Comparison of ENCODE assay signal across 16 cellular contexts in the genomic region with DNA sequence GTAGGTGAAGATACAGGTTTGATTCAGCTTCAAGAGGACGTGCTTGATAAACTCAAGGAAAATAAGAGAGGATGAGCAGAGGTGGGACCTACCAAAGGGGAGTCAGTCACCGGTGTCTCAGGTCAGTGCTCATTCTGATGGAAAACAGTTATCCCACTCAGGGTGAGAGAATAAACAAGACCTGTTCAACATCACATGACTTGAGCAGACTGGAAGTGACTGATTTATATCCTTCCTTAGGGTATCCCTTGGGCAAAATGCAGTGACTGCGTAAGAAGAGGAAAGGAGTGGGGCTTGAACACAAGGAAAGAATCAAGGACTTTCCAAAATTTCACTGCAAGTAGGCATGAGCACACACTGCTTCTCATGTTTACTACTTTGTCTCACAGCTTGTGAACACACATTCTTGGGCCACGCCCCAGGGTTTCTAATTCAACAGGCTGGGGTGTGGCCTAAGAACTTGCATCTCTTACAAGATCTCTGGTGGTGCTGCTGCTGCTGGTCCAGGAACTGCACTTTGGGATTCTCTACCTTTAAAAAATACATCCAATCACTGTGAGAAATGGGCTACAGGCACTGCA. TPM values are rescaled to one million over a fixed set of nuclear protein-coding genes. Genes with fewer than 3 reads are reported as not detected.
DNase-seq lines count a peak whose midpoint lies in the region; ATAC-seq, FAIRE-seq and TF ChIP-seq lines count a peak whose summit lies in the region.
"Had no signal": no experiment of that assay in that cellular context is flagged by ENCODE, and none has a peak within 500 bp of the region (broad histone marks: within the 10 kb centered on the region; RNA-seq: fewer than 3 reads in every experiment).

No MANE protein-coding gene starts in this region.

- ATAC-seq in K562 (peak; percentile 85), left colon (peak; percentile 36)
- ATAC-seq: stimulated activated naive CD8-positive, alpha-beta T cell treated with anti-CD3 and anti-CD28 coated beads, Interleukin-15, Interleukin-2, amounts not matched to agents 100 U/mL and 50 U/mL, for 24 hours had no signal

- CTCF ChIA-PET in K562 (lab: Yijun Ruan, JAX; ENCODE audit: low intra/inter-chr PET ratio) = no interaction called here

- no TSS peak for BruUV-seq in K562 (replicated peaks; lab: Mats Ljungman, UMichigan)

- no peaks in the 10 kb centered on the region for H3K36me3 ChIP-seq in K562 (ENCODE audit: control insufficient read depth, insufficient read depth, low read length)
- no peaks in the 10 kb centered on the region for H3K36me3 ChIP-seq in vagina

- FAIRE-seq in K562 (lab: Jason Lieb, UNC) = no peak
- FAIRE-seq: A204.1 had no signal

- H3K27me3 ChIP-seq in K562 (ENCODE audit: control insufficient read depth in 2 of 2, insufficient read depth in 2 of 2, low read length in 2 of 2) = no peaks in the 10 kb centered on the region
- H3K27me3 ChIP-seq in vagina = no peaks in the 10 kb centered on the region

- no peaks in the 10 kb centered on the region for H3K79me2 ChIP-seq in K562 (ENCODE audit: control insufficient read depth, insufficient read depth, low read length)

- H3K4me3 ChIP-seq in K562 (no peak overlapping the region), vagina (no peak overlapping the region)

- H3K4me2 ChIP-seq in K562 (ENCODE audit: insufficient read depth, low read length) = no peak overlapping the region

- TF ChIP-seq EP300 in K562 (IDR thresholded peaks at IDR 0.05; ENCODE audit: low read length) = no peak

- peak; percentile 29 for DNase-seq in SIG-M5 treated with dmso at 0.1 percent for 504 hours (lab: John Stamatoyannopoulos, UW; ENCODE audit: unreplicated experiment)
- DNase-seq in SIG-M5 (lab: John Stamatoyannopoulos, UW) = no peak
- peak; percentile 15 to 44 (median 17) for DNase-seq in K562 (ENCODE audit: extremely low read depth in 1 of 4, low spot score in 3 of 4)
- no peak for DNase-seq in left colon
- peak in 1 of 2 donors; percentile 79 for DNase-seq in vagina (ENCODE audit: extremely low spot score in 2 of 2)
- no peak for DNase-seq in NCI-H187 treated with DMSO at 0.1 percent for 48 hours (lab: John Stamatoyannopoulos, UW)
- no peak for DNase-seq in activated effector memory CD4-positive, alpha-beta T cell treated with anti-CD3 and anti-CD28 coated beads, Interleukin-2, amount 50 U/mL, for 16 hours
- DNase-seq in globus pallidus (ENCODE audit: low spot score) = no peak
- DNase-seq: activated naive CD4-positive, alpha-beta T cell treated with anti-CD3 and anti-CD28 coated beads for 36 hours; COR-L47; hippocampal formation; stimulated activated naive CD8-positive, alpha-beta T cell treated with anti-CD3 and anti-CD28 coated beads, Interleukin-15, Interleukin-2, amounts not matched to agents 100 U/mL and 50 U/mL, for 24 hours had no signal

- H3K4me1 ChIP-seq in K562 (replicated peaks in 1 of 2; ENCODE audit: control insufficient read depth in 2 of 2, insufficient read depth in 2 of 2, low read length in 2 of 2) (peaks cover 0 to 19% of the 10 kb centered on the region in 2 experiments; a peak in 2 of 5 replicates), vagina (peaks cover 33% of the 10 kb centered on the region)

- no peaks in the 10 kb centered on the region for H3K9me3 ChIP-seq in K562 (replicated peaks; ENCODE audit: control insufficient read depth, insufficient read depth, low read depth, low read length)
- no peaks in the 10 kb centered on the region for H3K9me3 ChIP-seq in vagina

- TF ChIP-seq RAD21 in K562 (CRISPR knock-in tag; conservative IDR thresholded peaks at IDR 0.05 in 1 of 2, IDR thresholded peaks at IDR 0.05 in 1 of 2) = no peak

- TF ChIP-seq CTCF in K562 (IDR thresholded peaks at IDR 0.05 in 2 of 3, conservative IDR thresholded peaks at IDR 0.05 in 1 of 3; ENCODE audit: insufficient read depth in 2 of 3, low read depth in 1 of 3, low read length in 3 of 3) = no peak
- TF ChIP-seq CTCF in vagina (IDR thresholded peaks at IDR 0.05) = no peak

- intact Hi-C loops in K562 (cut with micrococcal nuclease) (no loop called here), left colon (cut with DNase I, micrococcal nuclease) (loop anchor here in 1 of 2 donors (10.0 kb wide), 1 partner anchor 271 kb away; a partner anchor contains a TSS), vagina (cut with DNase I) (no loop called here)

- in situ Hi-C loops in K562 (cut with MboI) = no loop called here

- H3K9me1 ChIP-seq in K562 (ENCODE audit: control insufficient read depth, insufficient read depth, low read length) = no peaks in the 10 kb centered on the region

- no peak overlapping the region for H3K27ac ChIP-seq in K562 (ENCODE audit: extremely low read depth, low read depth, low read length)
- peak overlapping the region; percentile 56 for H3K27ac ChIP-seq in vagina

- 7% methylated on average over 3 of the region's 4 CpGs for WGBS in K562 (ENCODE audit: insufficient coverage, low coverage, missing lambda C conversion rate)

- no peak overlapping the region for H2AFZ ChIP-seq in K562 (ENCODE audit: low read depth, low read length)

- no peaks in the 10 kb centered on the region for H4K20me1 ChIP-seq in K562 (replicated peaks; ENCODE audit: control insufficient read depth, insufficient read depth, low read length)

- H3K9ac ChIP-seq in K562 (ENCODE audit: insufficient read depth in 1 of 2, low read depth in 2 of 2, low read length in 2 of 2) = no peak overlapping the region

- TF ChIP-seq POLR2A in K562 (conservative IDR thresholded peaks at IDR 0.05) (no peak), vagina (IDR thresholded peaks at IDR 0.05) (no peak)

- POLR2A ChIA-PET in K562 (lab: Yijun Ruan, JAX) = interaction anchor here (0.6 to 2.2 kb wide), 2 partner anchors 11 to 17 kb away, joined by 3 to 11 read pairs; a partner anchor contains a TSS

RNA-seq across cellular contexts. Expression of a gene that starts 11.6 kb away (rescaled TPM):
- 9.8 and 40.0 TPM in 2 replicates for total RNA-seq in K562 (2011; cell fraction: chromatin; rRNA removed; ENCODE audit: low replicate concordance)
- total RNA-seq in K562 (2011; cell fraction: nucleolus; rRNA removed) = 96.9 and 115 TPM in 2 replicates
- total RNA-seq in K562 (2011; cell fraction: nucleoplasm; rRNA removed) = 57.6 and 64.2 TPM in 2 replicates
- total RNA-seq in K562 (2014; rRNA removed) (66.7 and 81.2 TPM in 2 replicates), K562 (2014; rRNA removed; fragmentation: Illumina TruSeq; extraction: Trizol) (14.8 and 23.1 TPM in 2 replicates), K562 (2015; rRNA removed; fragmentation: Illumina TruSeq; extraction: Trizol) (42.9 and 48.5 TPM in 2 replicates), K562 (2021) (111 and 113 TPM in 2 replicates), left colon (1,000 to 10,000 TPM in 1 of 2 donors, 100 to 1,000 TPM in 1; 863 to 1,131 TPM), vagina (1,106 TPM)
- polyA plus RNA-seq in K562 (2011; rRNA removed) (46.6 and 83.5 TPM in 2 replicates), K562 (2014; fragmentation: Illumina TruSeq; extraction: Trizol) (52.1 and 55.2 TPM in 2 replicates), K562 (2014; fragmentation: Nextera tagmentation; extraction: Ambion mirVana) (10 to 100 TPM in 1 of 2 experiments, 1 to 10 TPM in 1; 8.7 to 12.4 TPM), K562 (2014; rRNA removed) (103 and 110 TPM in 2 replicates)
- 110 and 262 TPM in 2 replicates for polyA plus RNA-seq in K562 (2011; cell fraction: cytosol; rRNA removed)
- polyA plus RNA-seq in K562 (2011; cell fraction: nucleus; rRNA removed) = 22.3 and 27.1 TPM in 2 replicates
- polyA plus RNA-seq in K562 (2012) = 114 and 177 TPM in 2 replicates
- polyA minus RNA-seq in K562 (2011; rRNA and poly(A)+ RNA removed) = 20.5 and 29.9 TPM in 2 replicates
- polyA minus RNA-seq in K562 (2011; cell fraction: cytosol; rRNA and poly(A)+ RNA removed) = 56.7 and 67.3 TPM in 2 replicates
- polyA minus RNA-seq in K562 (2011; cell fraction: nucleus; rRNA and poly(A)+ RNA removed) = 11.2 and 12.6 TPM in 2 replicates

RNA-seq across cellular contexts. Expression of a gene that starts 20.4 kb away (rescaled TPM):
- total RNA-seq in K562 (2011; cell fraction: chromatin; rRNA removed; ENCODE audit: low replicate concordance) = not detected in 2 replicates
- not detected in 2 replicates for total RNA-seq in K562 (2011; cell fraction: nucleolus; rRNA removed)
- total RNA-seq in K562 (2011; cell fraction: nucleoplasm; rRNA removed) = 0.38 TPM in 1 of 2 replicates, not detected in the other
- total RNA-seq in K562 (2014; rRNA removed) = not detected in 2 replicates
- total RNA-seq in K562 (2014; rRNA removed; fragmentation: Illumina TruSeq; extraction: Trizol) = not detected in 2 replicates
- not detected in 2 replicates for total RNA-seq in K562 (2015; rRNA removed; fragmentation: Illumina TruSeq; extraction: Trizol)
- not detected in 2 replicates for total RNA-seq in K562 (2021)
- polyA plus RNA-seq in K562 (2011; rRNA removed) = not detected in 2 replicates
- not detected in 2 replicates for polyA plus RNA-seq in K562 (2011; cell fraction: cytosol; rRNA removed)
- not detected in 2 replicates for polyA plus RNA-seq in K562 (2011; cell fraction: nucleus; rRNA removed)
- not detected in 2 replicates for polyA plus RNA-seq in K562 (2012)
- polyA plus RNA-seq in K562 (2014; fragmentation: Illumina TruSeq; extraction: Trizol) = not detected in 2 replicates
- not detected for polyA plus RNA-seq in K562 (2014; fragmentation: Nextera tagmentation; extraction: Ambion mirVana)
- not detected in 2 replicates for polyA plus RNA-seq in K562 (2014; rRNA removed)
- not detected in 2 replicates for polyA minus RNA-seq in K562 (2011; rRNA and poly(A)+ RNA removed)
- not detected in 2 replicates for polyA minus RNA-seq in K562 (2011; cell fraction: cytosol; rRNA and poly(A)+ RNA removed)
- not detected in 2 replicates for polyA minus RNA-seq in K562 (2011; cell fraction: nucleus; rRNA and poly(A)+ RNA removed)
- total RNA-seq in left colon = not detected
- not detected for total RNA-seq in vagina
- total RNA-seq: activated naive CD4-positive, alpha-beta T cell treated with anti-CD3 and anti-CD28 coated beads for 36 hours; HT1080; liver; skeletal muscle tissue had no signal
- polyA plus RNA-seq: liver had no signal

RNA-seq across cellular contexts. Expression of a gene that starts 57.8 kb away (rescaled TPM):
- not detected in 2 replicates for total RNA-seq in K562 (2011; cell fraction: chromatin; rRNA removed; ENCODE audit: low replicate concordance)
- not detected in 2 replicates for total RNA-seq in K562 (2011; cell fraction: nucleolus; rRNA removed)
- not detected in 2 replicates for total RNA-seq in K562 (2011; cell fraction: nucleoplasm; rRNA removed)
- total RNA-seq in K562 (2014; rRNA removed) = not detected in 2 replicates
- total RNA-seq in K562 (2014; rRNA removed; fragmentation: Illumina TruSeq; extraction: Trizol) = not detected in 2 replicates
- total RNA-seq in K562 (2015; rRNA removed; fragmentation: Illumina TruSeq; extraction: Trizol) = not detected in 2 replicates
- not detected in 2 replicates for total RNA-seq in K562 (2021)
- not detected in 2 replicates for polyA plus RNA-seq in K562 (2011; rRNA removed)
- 0.07 TPM in 1 of 2 replicates, not detected in the other for polyA plus RNA-seq in K562 (2011; cell fraction: cytosol; rRNA removed)
- not detected in 2 replicates for polyA plus RNA-seq in K562 (2011; cell fraction: nucleus; rRNA removed)
- polyA plus RNA-seq in K562 (2012) = not detected in 2 replicates
- not detected in 2 replicates for polyA plus RNA-seq in K562 (2014; fragmentation: Illumina TruSeq; extraction: Trizol)
- polyA plus RNA-seq in K562 (2014; fragmentation: Nextera tagmentation; extraction: Ambion mirVana) = not detected
- not detected in 2 replicates for polyA plus RNA-seq in K562 (2014; rRNA removed)
- not detected in 2 replicates for polyA minus RNA-seq in K562 (2011; rRNA and poly(A)+ RNA removed)
- not detected in 2 replicates for polyA minus RNA-seq in K562 (2011; cell fraction: cytosol; rRNA and poly(A)+ RNA removed)
- polyA minus RNA-seq in K562 (2011; cell fraction: nucleus; rRNA and poly(A)+ RNA removed) = not detected in 2 replicates
- not detected for total RNA-seq in left colon
- total RNA-seq in vagina = not detected
- total RNA-seq: activated naive CD4-positive, alpha-beta T cell treated with anti-CD3 and anti-CD28 coated beads for 36 hours; HT1080; liver; skeletal muscle tissue had no signal
- polyA plus RNA-seq: liver had no signal

Comparison
In these comparisons a context has a peak if more than half of its experiments do, and no peak if none do; other contexts are left out.
1. DNase-seq: peak in SIG-M5 treated with dmso at 0.1 percent for 504 hours (single experiment) and K562 (4 of 4); none in SIG-M5 (single experiment), left colon (0 of 2), NCI-H187 treated with DMSO at 0.1 percent for 48 hours (single experiment), activated effector memory CD4-positive, alpha-beta T cell treated with anti-CD3 and anti-CD28 coated beads, Interleukin-2, amount 50 U/mL, for 16 hours (single experiment) and globus pallidus (single experiment).